ENCODE assay signal across 19 cellular contexts in the genomic region with DNA sequence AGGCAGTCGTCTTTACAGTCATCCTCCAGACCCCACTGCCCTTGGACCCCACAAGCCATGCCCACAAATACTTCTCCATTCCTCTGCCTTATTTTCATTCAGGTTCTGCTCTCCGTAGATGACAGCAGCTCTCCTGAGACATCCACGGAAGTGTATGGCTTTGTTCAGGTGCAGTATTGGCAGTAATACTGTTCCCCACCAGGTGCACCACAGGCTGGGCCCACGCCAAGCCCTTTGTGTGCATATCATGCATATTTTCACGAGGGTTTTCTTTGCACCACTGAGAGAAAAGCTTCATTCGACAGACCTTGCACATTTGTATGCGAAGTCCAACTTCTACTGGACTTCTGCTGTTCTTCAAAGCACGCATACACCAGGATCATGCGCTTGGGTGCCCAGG.
"Had no signal": no experiment of that assay in that cellular context is flagged by ENCODE, and none has a peak within 500 bp of the region (broad histone marks: within the 10 kb centered on the region; RNA-seq: fewer than 3 reads in every experiment).

No MANE protein-coding gene starts in this region.

- ATAC-seq: foreskin keratinocyte, left colon, left ventricle myocardium superior, psoas muscle, sciatic nerve had no signal

- H3K27ac Mint-ChIP-seq: endodermal cell, type B pancreatic cell had no signal

- H3K9me3 Mint-ChIP-seq: endodermal cell, nephron, type B pancreatic cell had no signal

- DNase-seq: effector CD4-positive, alpha-beta T cell; endodermal cell; erythroblast; foreskin keratinocyte; head of caudate nucleus; left colon; left ventricle myocardium superior; mesendoderm; naive B cell; occipital lobe; psoas muscle; retina; spleen; stimulated activated CD4-positive, alpha-beta T cell treated with anti-CD3 and anti-CD28 coated beads, Interleukin-2, amount 100 ng/mL, for 24 hours; stimulated activated CD4-positive, alpha-beta T cell treated with anti-CD3 and anti-CD28 coated beads, Interleukin-4, amount 100 ng/mL, for 4 hours; stimulated activated naive CD4-positive, alpha-beta T cell treated with Interleukin-2 at 50 U/mL for 16 hours had no signal

- H3K36me3 Mint-ChIP-seq: naive B cell, type B pancreatic cell had no signal

- H3K4me3 Mint-ChIP-seq: endodermal cell, naive B cell, nephron, type B pancreatic cell had no signal
